Comparison of ENCODE assay signal across 6 cellular contexts in genomic region chr7:11472646-11473045, GRCh38.
"Had no signal": no experiment of that assay in that cellular context is flagged by ENCODE, and none has a peak within 500 bp of the region (broad histone marks: within the 10 kb centered on the region; RNA-seq: fewer than 3 reads in every experiment).

No MANE protein-coding gene starts in this region.

- H3K9ac ChIP-seq: GM23248 had no signal

- H3K27ac ChIP-seq: GM23248 had no signal

- H2AFZ ChIP-seq: GM23248 had no signal

- FAIRE-seq: HTR-8/SVneo had no signal

- H3K4me3 ChIP-seq: GM23248 had no signal

- DNase-seq: GM23248, GOT3, H9, HCEC 1CT, KBM-7 had no signal
